3 cellular contexts compared by ENCODE assay signal in the genomic region with DNA sequence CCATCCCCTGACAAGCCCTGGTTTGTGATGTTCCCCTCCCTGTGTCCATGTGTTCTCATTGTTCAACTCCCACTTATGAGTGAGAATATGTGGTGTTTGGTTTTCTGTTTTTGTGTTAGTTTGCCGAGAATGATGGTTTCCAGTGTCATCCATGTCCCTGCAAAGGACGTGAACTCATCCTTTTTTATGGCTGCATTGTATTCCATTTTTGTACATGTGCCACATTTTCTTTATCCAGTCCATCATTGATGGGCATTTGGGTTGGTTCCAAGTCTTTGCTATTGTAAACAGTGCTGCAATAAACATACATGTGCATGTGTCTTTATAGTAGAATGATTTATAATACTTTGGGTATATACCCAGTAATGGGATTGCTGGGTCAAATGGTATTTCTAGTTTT.
DNase-seq lines count a peak whose midpoint lies in the region; ATAC-seq, FAIRE-seq and TF ChIP-seq lines count a peak whose summit lies in the region.
"Not testable (repeated sequence)": the region's sequence is repeated elsewhere in the genome, so short reads cannot be mapped to it uniquely, and the experiment has no call there.

No MANE protein-coding gene starts in this region.

- not testable (repeated sequence) for H3K27me3 ChIP-seq in GM12878 (replicated peaks in 1 of 2; ENCODE audit: control insufficient read depth in 2 of 2, insufficient read depth in 2 of 2, low read length in 1 of 2)

- not testable (repeated sequence) for H3K79me2 ChIP-seq in GM12878 (ENCODE audit: control insufficient read depth, insufficient read depth, low read length)

- H4K20me1 ChIP-seq in GM12878 (ENCODE audit: control insufficient read depth, insufficient read depth) = not testable (repeated sequence)

- not testable (repeated sequence) for H3K36me3 ChIP-seq in HEK293 (ENCODE audit: control insufficient read depth in 2 of 2, insufficient read depth in 1 of 2, low read length in 2 of 2); GM12878 (ENCODE audit: control insufficient read depth in 2 of 2, insufficient read depth in 2 of 2, low read length in 1 of 2)

- not testable (repeated sequence) for H3K27ac ChIP-seq in HEK293 (ENCODE audit: extremely low read depth, low read depth, low read length); GM12878 (ENCODE audit: control insufficient read depth, insufficient read depth)

- ATAC-seq in SK-N-SH treated with all-trans-retinoic acid at 6 μM for 48 hours, GM12878: not testable (repeated sequence)

- not testable (repeated sequence) for TF ChIP-seq RAD21 in GM12878 (IDR thresholded peaks at IDR 0.05; ENCODE audit: insufficient read depth, low read depth, low read length)

- not testable (repeated sequence) for DNase-seq in GM12878 (ENCODE audit: low read depth, low spot score)

- not testable (repeated sequence) for H3K9ac ChIP-seq in GM12878 (ENCODE audit: control insufficient read depth, insufficient read depth, low read length)

- in situ Hi-C loops in GM12878 (cut with MboI) = not testable (repeated sequence)

- not testable (repeated sequence) for H3K4me2 ChIP-seq in GM12878 (ENCODE audit: control insufficient read depth, insufficient read depth)

- peak; percentile 41 for FAIRE-seq in GM12878 (lab: Jason Lieb, UNC)

- not testable (repeated sequence) for H3K4me1 ChIP-seq in HEK293 (ENCODE audit: control insufficient read depth, insufficient read depth, low read length); GM12878 (ENCODE audit: control insufficient read depth, insufficient read depth, low read length)

- not testable (repeated sequence) for H3K9me3 ChIP-seq in HEK293 (ENCODE audit: control insufficient read depth, insufficient read depth, low read depth, low read length); GM12878 (replicated peaks; ENCODE audit: control insufficient read depth, insufficient read depth, low read length)

- 17% methylated on average over 2 of the region's 2 CpGs for WGBS in GM12878 (ENCODE audit: insufficient coverage, insufficient replicate concordance, low lambda C conversion rate, missing lambda C conversion rate)

- CTCF ChIA-PET in HEK293 (lab: Yijun Ruan, JAX); GM12878 (lab: Yijun Ruan, JAX): not testable (repeated sequence)

- RAD21 ChIA-PET in GM12878 (lab: Charles Lee; ENCODE audit: unreplicated experiment) = not testable (repeated sequence)

- intact Hi-C loops in GM12878 (cut with micrococcal nuclease; ENCODE audit: unreplicated experiment) = not testable (repeated sequence)

- SMC1A ChIA-PET in GM12878 (lab: Charles Lee; ENCODE audit: uncharacterized antibody, unreplicated experiment) = not testable (repeated sequence)

- not testable (repeated sequence) for TF ChIP-seq EP300 in GM12878 (IDR thresholded peaks at IDR 0.05; ENCODE audit: borderline replicate concordance in 1 of 2, control insufficient read depth in 1 of 2, low read depth in 2 of 2, low read length in 2 of 2)

- not testable (repeated sequence) for BruUV-seq in GM12878 (replicated peaks; lab: Mats Ljungman, UMichigan)

- H2AFZ ChIP-seq in GM12878 (ENCODE audit: control insufficient read depth, low read depth, low read length) = not testable (repeated sequence)

- H3K4me3 ChIP-seq in HEK293 (ENCODE audit: low read depth, low read length); GM12878: not testable (repeated sequence)

- TF ChIP-seq POLR2A in GM12878 (IDR thresholded peaks at IDR 0.05; ENCODE audit: low read depth, low read length) = not testable (repeated sequence)

- POLR2A ChIA-PET in HEK293 (lab: Yijun Ruan, JAX); GM12878 (lab: Charles Lee): not testable (repeated sequence)

- TF ChIP-seq CTCF in HEK293 (tag by site-specific recombination; IDR thresholded peaks at IDR 0.05); GM12878 (IDR thresholded peaks at IDR 0.05 in 2 of 3, conservative IDR thresholded peaks at IDR 0.05 in 1 of 3; ENCODE audit: control insufficient read depth in 2 of 3, extremely low read depth in 1 of 3, insufficient read depth in 1 of 3, low read depth in 3 of 3, low read length in 3 of 3): not testable (repeated sequence)

TF ChIP-seq in HEK293, 187 proteins besides CTCF, POLR2A, EP300 and RAD21:
- TF ChIP-seq, protein P1, sequence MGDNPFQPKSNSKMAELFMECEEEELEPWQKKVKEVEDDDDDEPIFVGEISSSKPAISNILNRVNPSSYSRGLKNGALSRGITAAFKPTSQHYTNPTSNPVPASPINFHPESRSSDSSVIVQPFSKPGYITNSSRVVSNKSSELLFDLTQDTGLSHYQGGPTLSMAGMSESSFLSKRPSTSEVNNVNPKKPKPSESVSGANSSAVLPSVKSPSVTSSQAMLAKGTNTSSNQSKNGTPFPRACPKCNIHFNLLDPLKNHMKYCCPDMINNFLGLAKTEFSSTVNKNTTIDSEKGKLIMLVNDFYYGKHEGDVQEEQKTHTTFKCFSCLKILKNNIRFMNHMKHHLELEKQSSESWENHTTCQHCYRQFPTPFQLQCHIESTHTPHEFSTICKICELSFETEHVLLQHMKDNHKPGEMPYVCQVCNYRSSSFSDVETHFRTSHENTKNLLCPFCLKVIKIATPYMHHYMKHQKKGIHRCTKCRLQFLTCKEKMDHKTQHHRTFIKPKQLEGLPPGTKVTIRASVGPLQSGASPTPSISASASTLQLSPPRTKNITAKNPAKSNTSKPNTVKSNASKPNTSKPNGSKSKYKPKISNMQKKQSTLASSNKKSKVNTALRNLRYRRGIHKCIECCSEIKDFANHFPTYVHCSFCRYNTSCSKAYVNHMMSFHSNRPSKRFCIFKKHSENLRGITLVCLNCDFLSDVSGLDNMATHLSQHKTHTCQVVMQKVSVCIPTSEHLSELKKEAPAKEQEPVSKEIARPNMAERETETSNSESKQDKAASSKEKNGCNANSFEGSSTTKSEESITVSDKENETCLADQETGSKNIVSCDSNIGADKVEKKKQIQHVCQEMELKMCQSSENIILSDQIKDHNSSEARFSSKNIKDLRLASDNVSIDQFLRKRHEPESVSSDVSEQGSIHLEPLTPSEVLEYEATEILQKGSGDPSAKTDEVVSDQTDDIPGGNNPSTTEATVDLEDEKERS (tag by site-specific recombination; IDR thresholded peaks at IDR 0.05) = 0 out of 2 replicates have a peak, but pooled peaks have one; percentile 58
- TF ChIP-seq ZNF146 (tag by site-specific recombination; IDR thresholded peaks at IDR 0.05) = peak; percentile 53; the same call in 1 of the 2 replicates

TF ChIP-seq in SK-N-SH treated with all-trans-retinoic acid at 6 μM for 48 hours, 23 proteins besides CTCF, POLR2A, EP300 and RAD21:
- TF ChIP-seq ZNF8 (CRISPR knock-in tag; IDR thresholded peaks at IDR 0.05) = peak; percentile 84; the same call in 1 of the 2 replicates
TF ChIP-seq in SK-N-SH treated with all-trans-retinoic acid at 6 μM for 48 hours: peak in this region for 1; not testable (repeated sequence) for 22.
